Comparison of ENCODE assay signal across 19 cellular contexts in the genomic region with DNA sequence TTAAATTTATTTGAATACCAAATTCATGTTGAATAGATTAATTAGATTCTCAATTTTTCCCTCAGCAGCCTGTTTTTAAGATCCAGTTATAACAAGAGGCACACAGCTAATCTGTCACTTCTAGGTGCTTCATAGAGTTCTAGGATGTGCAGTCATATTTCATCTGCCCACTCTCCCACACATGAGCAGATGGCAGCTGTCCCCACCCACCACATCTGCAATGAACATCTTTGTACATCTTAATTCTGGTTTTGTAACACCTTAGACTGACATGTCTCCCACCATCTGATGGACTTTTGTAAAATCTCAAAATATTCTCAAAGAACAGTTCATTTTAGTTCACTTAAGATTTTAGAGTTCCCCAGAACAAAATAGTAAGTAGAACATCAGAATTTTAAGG.
A peak's percentile ranks its signal among the peaks of the same experiment; 100 is the strongest.
DNase-seq lines count a peak whose midpoint lies in the region; TF ChIP-seq lines count a peak whose summit lies in the region.
"Had no signal": no experiment of that assay in that cellular context is flagged by ENCODE, and none has a peak within 500 bp of the region (broad histone marks: within the 10 kb centered on the region; RNA-seq: fewer than 3 reads in every experiment).

No MANE protein-coding gene starts in this region.

- no peak overlapping the region for H3K9ac ChIP-seq in Karpas-422 (ENCODE audit: low read length)
- H3K9ac ChIP-seq: BLaER1 treated with 17β-estradiol and CSF1 and Interleukin-3, amounts not matched to agents 10 nM and 100 nM had no signal

- peak overlapping the region; percentile 29 for H3K4me2 ChIP-seq in Karpas-422 (ENCODE audit: low read depth, low read length, poor library complexity, severe bottlenecking)
- H3K4me2 ChIP-seq: A549 had no signal

- H2AFZ ChIP-seq in Karpas-422 (ENCODE audit: low read length) = peak overlapping the region; percentile 18; the same call in 1 of the 2 replicates

- H3K36me3 ChIP-seq in Karpas-422 (ENCODE audit: insufficient read depth, low read length) (peaks cover 13% of the 10 kb centered on the region; the same call in 1 of the 2 replicates), esophagus squamous epithelium (no peaks in the 10 kb centered on the region)
- H3K36me3 ChIP-seq: BLaER1 treated with 17β-estradiol and CSF1 and Interleukin-3, amounts not matched to agents 10 nM and 100 nM had no signal

- H3K27me3 ChIP-seq in Karpas-422 (ENCODE audit: low read length) (no peaks in the 10 kb centered on the region), esophagus squamous epithelium (no peaks in the 10 kb centered on the region)
- H3K27me3 ChIP-seq: BLaER1 treated with 17β-estradiol and CSF1 and Interleukin-3, amounts not matched to agents 10 nM and 100 nM had no signal

- TF ChIP-seq POLR2A in esophagus squamous epithelium (IDR thresholded peaks at IDR 0.05) = no peak

- peak overlapping the region; percentile 40; the same call in 1 of the 2 replicates for H3K27ac ChIP-seq in Karpas-422 (ENCODE audit: low read length)
- no peak overlapping the region for H3K27ac ChIP-seq in esophagus squamous epithelium
- H3K27ac ChIP-seq: 22Rv1; A549; BLaER1 treated with 17β-estradiol and CSF1 and Interleukin-3, amounts not matched to agents 10 nM and 100 nM; C4-2B had no signal

- intact Hi-C loops in head of caudate nucleus (cut with DNase I) = no loop called here
- intact Hi-C loops in esophagus squamous epithelium (cut with DNase I) = no loop called here

- H3K9me3 ChIP-seq in Karpas-422 (ENCODE audit: low read length) (no peaks in the 10 kb centered on the region), esophagus squamous epithelium (no peaks in the 10 kb centered on the region)
- H3K9me3 ChIP-seq: A549, Caco-2 had no signal

- no peaks in the 10 kb centered on the region for H3K79me2 ChIP-seq in Karpas-422 (ENCODE audit: low read length)

- no peak for TF ChIP-seq CTCF in esophagus squamous epithelium (IDR thresholded peaks at IDR 0.05)

- no peaks in the 10 kb centered on the region for H3K9me2 ChIP-seq in Karpas-422 (replicated peaks; ENCODE audit: insufficient read depth, low read length)

- DNase-seq in DMS 273 (lab: John Stamatoyannopoulos, UW; ENCODE audit: unreplicated experiment) (peak; percentile 18), DMS 273 treated with DMSO at 0.1 percent for 48 hours (lab: John Stamatoyannopoulos, UW) (no peak), Karpas-422 (no peak), NCI-H524 treated with DMSO at 0.1 percent for 48 hours (lab: John Stamatoyannopoulos, UW) (peak; percentile 28), head of caudate nucleus (peak in 23 of 42 donors; percentile 6 to 66 (median 23)), esophagus squamous epithelium (lab: John Stamatoyannopoulos, UW) (no peak), NCI-H526 treated with DMSO at 0.1 percent for 48 hours (lab: John Stamatoyannopoulos, UW) (no peak)
- no peak for DNase-seq in activated CD4-positive, alpha-beta T cell treated with anti-CD3 and anti-CD28 coated beads for 48 hours
- DNase-seq: AML-193; Caco-2; Calu3; CD4-positive, alpha-beta T cell; CD8-positive, alpha-beta T cell; DMS79 treated with DMSO at 0.1 percent for 48 hours; GF-D8 had no signal

- H3K4me3 ChIP-seq in Karpas-422 (ENCODE audit: low read length) = peak overlapping the region; percentile 29
- no peak overlapping the region for H3K4me3 ChIP-seq in esophagus squamous epithelium
- H3K4me3 ChIP-seq: A549; BLaER1 treated with 17β-estradiol and CSF1 and Interleukin-3, amounts not matched to agents 10 nM and 100 nM had no signal

- H3K4me1 ChIP-seq in Karpas-422 (ENCODE audit: low read length) (peaks cover 69% of the 10 kb centered on the region), esophagus squamous epithelium (no peaks in the 10 kb centered on the region)
- H3K4me1 ChIP-seq: A549, Caco-2 had no signal

- no peaks in the 10 kb centered on the region for H4K20me1 ChIP-seq in Karpas-422 (ENCODE audit: insufficient read depth, low read depth, low read length)
- H4K20me1 ChIP-seq: BLaER1 treated with 17β-estradiol and CSF1 and Interleukin-3, amounts not matched to agents 10 nM and 100 nM had no signal

Comparison
In these comparisons a context has a peak if more than half of its experiments do, and no peak if none do; other contexts are left out.
1. DNase-seq: peak in DMS 273 (single experiment), NCI-H524 treated with DMSO at 0.1 percent for 48 hours (single experiment) and head of caudate nucleus (23 of 42); none in DMS 273 treated with DMSO at 0.1 percent for 48 hours (single experiment), Karpas-422 (single experiment), esophagus squamous epithelium (single experiment), NCI-H526 treated with DMSO at 0.1 percent for 48 hours (single experiment) and activated CD4-positive, alpha-beta T cell treated with anti-CD3 and anti-CD28 coated beads for 48 hours (single experiment).